ENCODE assay signal across 1 cellular context in genomic region chr7:56066376-56066775, GRCh38. TPM values are rescaled to one million over a fixed set of nuclear protein-coding genes. Genes with fewer than 3 reads are reported as not detected.
"Had no signal": no experiment of that assay in that cellular context is flagged by ENCODE, and none has a peak within 500 bp of the region (broad histone marks: within the 10 kb centered on the region; RNA-seq: fewer than 3 reads in every experiment).

No MANE protein-coding gene starts in this region.

RNA-seq across cellular contexts. Expression of gene PHKG1, which starts 26.4 kb away (rescaled TPM):
- total RNA-seq: NCI-H460 had no signal
